15 cellular contexts compared by ENCODE assay signal in genomic region chr4:182885022-182885737, GRCh38.
"Had no signal": no experiment of that assay in that cellular context is flagged by ENCODE, and none has a peak within 500 bp of the region (broad histone marks: within the 10 kb centered on the region; RNA-seq: fewer than 3 reads in every experiment).

No MANE protein-coding gene starts in this region.

- H3K27me3 Mint-ChIP-seq: central memory CD8-positive, alpha-beta T cell; effector memory CD8-positive, alpha-beta T cell; natural killer cell treated with Interleukin-12 subunit alpha and Interleukin-12 subunit beta and Interleukin-15 and Interleukin-18, amount 100 ng/mL, for 72 hours had no signal

- H3K4me1 Mint-ChIP-seq: central memory CD8-positive, alpha-beta T cell had no signal

- H3K4me3 ChIP-seq: skin epidermis, stomach had no signal

- H3K27me3 ChIP-seq: stomach had no signal

- FAIRE-seq: endothelial cell of umbilical vein, islet of Langerhans, urothelium cell line had no signal

- H3K27ac ChIP-seq: skin epidermis, stomach had no signal

- H3K27ac Mint-ChIP-seq: natural killer cell treated with Interleukin-12 subunit alpha and Interleukin-12 subunit beta and Interleukin-15 and Interleukin-18, amount 100 ng/mL, for 72 hours had no signal

- DNase-seq: effector memory CD8-positive, alpha-beta T cell; hippocampal formation; kidney glomerular epithelial cell; mesendoderm; stimulated activated CD4-positive, alpha-beta T cell treated with anti-CD3 and anti-CD28 coated beads, Interleukin-12 subunit alpha, Interleukin-12 subunit beta, amount 100 ng/mL, for 4 hours; stimulated activated naive CD4-positive, alpha-beta T cell; stomach; trophoblast cell had no signal

- H3K9me3 Mint-ChIP-seq: central memory CD8-positive, alpha-beta T cell; effector memory CD8-positive, alpha-beta T cell; natural killer cell treated with Interleukin-12 subunit alpha and Interleukin-12 subunit beta and Interleukin-15 and Interleukin-18, amount 100 ng/mL, for 72 hours had no signal

- H3K4me3 Mint-ChIP-seq: central memory CD8-positive, alpha-beta T cell; effector memory CD8-positive, alpha-beta T cell; natural killer cell treated with Interleukin-12 subunit alpha and Interleukin-12 subunit beta and Interleukin-15 and Interleukin-18, amount 100 ng/mL, for 72 hours had no signal

- ATAC-seq: effector memory CD8-positive, alpha-beta T cell; natural killer cell treated with Interleukin-12 subunit alpha and Interleukin-12 subunit beta and Interleukin-15 and Interleukin-18, amount 100 ng/mL, for 72 hours; sciatic nerve had no signal
